ENCODE assay signal across 17 cellular contexts in genomic region chr6:143969077-143969476, GRCh38. TPM values are rescaled to one million over a fixed set of nuclear protein-coding genes. Genes with fewer than 3 reads are reported as not detected.
DNase-seq lines count a peak whose midpoint lies in the region; ATAC-seq and TF ChIP-seq lines count a peak whose summit lies in the region.
"Had no signal": no experiment of that assay in that cellular context is flagged by ENCODE, and none has a peak within 500 bp of the region (broad histone marks: within the 10 kb centered on the region; RNA-seq: fewer than 3 reads in every experiment).

No MANE protein-coding gene starts in this region.

- H4K20me1 ChIP-seq in Loucy (ENCODE audit: insufficient read depth, low read length, poor library complexity, severe bottlenecking), result no peaks in the 10 kb centered on the region

- no peak overlapping the region for H3K23ac ChIP-seq in neuronal stem cell (ENCODE audit: low read depth, low read length, poor library complexity)

- H3K4me1 Mint-ChIP-seq in WTC11, result peaks cover 63% of the 10 kb centered on the region
- H3K4me1 Mint-ChIP-seq in nephron, result peaks cover 92% of the 10 kb centered on the region

- no peaks in the 10 kb centered on the region for H3K9me2 ChIP-seq in Loucy (replicated peaks; ENCODE audit: low read depth, low read length)

- H3K79me1 ChIP-seq in neuronal stem cell (ENCODE audit: low read depth, low read length), result no peaks in the 10 kb centered on the region

- H3K9ac ChIP-seq in Loucy (ENCODE audit: low read depth, low read length, poor library complexity, severe bottlenecking) (peak overlapping the region; percentile 53), neuronal stem cell (ENCODE audit: low read depth, low read length, poor library complexity) (no peak overlapping the region)

- no peak overlapping the region for H3K18ac ChIP-seq in neuronal stem cell (ENCODE audit: low read length)

- no peaks in the 10 kb centered on the region for H3K9me3 ChIP-seq in Loucy (ENCODE audit: insufficient read depth, low read depth, low read length)
- H3K9me3 ChIP-seq in neuronal stem cell (replicated peaks in 1 of 2; ENCODE audit: control insufficient read depth in 2 of 2, insufficient read depth in 1 of 2, low read depth in 1 of 2, low read length in 2 of 2), result no peaks in the 10 kb centered on the region

- peaks cover 16% of the 10 kb centered on the region; the same call in 1 of the 2 replicates for H3K27me3 Mint-ChIP-seq in WTC11 (ENCODE audit: low read depth)
- H3K27me3 Mint-ChIP-seq in nephron (ENCODE audit: low read depth), result no peaks in the 10 kb centered on the region

- no CpG with 5 or more reads among the region's 2 CpGs for WGBS in neuronal stem cell (ENCODE audit: extremely low coverage in 2 of 2, insufficient read length in 2 of 2, insufficient replicate concordance in 1 of 2), 2 donors

- H3K14ac ChIP-seq in neuronal stem cell (ENCODE audit: low read length), result no peak overlapping the region

- H2AK5ac ChIP-seq in neuronal stem cell (ENCODE audit: low read depth, low read length), result no peak overlapping the region

- no peak overlapping the region for H2BK12ac ChIP-seq in neuronal stem cell (ENCODE audit: low read length)

- no peaks in the 10 kb centered on the region for H3K79me2 ChIP-seq in Loucy (ENCODE audit: insufficient read depth, low read length)

- no peak overlapping the region for H2AFZ ChIP-seq in Loucy (ENCODE audit: low read length)
- H2AFZ ChIP-seq in neuronal stem cell (ENCODE audit: low read length), result no peak overlapping the region

- TF ChIP-seq CTCF in Loucy (conservative IDR thresholded peaks at IDR 0.05; ENCODE audit: low read length), result no peak
- TF ChIP-seq CTCF in WTC11 (IDR thresholded peaks at IDR 0.05), result no peak
- TF ChIP-seq CTCF in nephron (IDR thresholded peaks at IDR 0.05; ENCODE audit: unreplicated experiment in 3 of 3), result no peak

- H3K27ac Mint-ChIP-seq in WTC11, result no peak overlapping the region
- peak overlapping the region in 2 of 3 experiments; percentile 36 to 77 for H3K27ac Mint-ChIP-seq in nephron
- H3K27ac Mint-ChIP-seq: CD14-positive monocyte had no signal

- no peak overlapping the region for H4K91ac ChIP-seq in neuronal stem cell (ENCODE audit: low read depth, low read length, poor library complexity)

- H3K4me3 ChIP-seq in Loucy (ENCODE audit: low read length, poor library complexity, severe bottlenecking) (peak overlapping the region; percentile 21), neuronal stem cell (ENCODE audit: low read length in 2 of 2) (no peak overlapping the region)

- H3K36me3 Mint-ChIP-seq in WTC11, result no peaks in the 10 kb centered on the region
- peaks cover 18% of the 10 kb centered on the region for H3K36me3 Mint-ChIP-seq in nephron (ENCODE audit: low read depth)

- H3K36me3 ChIP-seq in Loucy (ENCODE audit: insufficient read depth, low read length), result no peaks in the 10 kb centered on the region
- H3K36me3 ChIP-seq in neuronal stem cell (replicated peaks in 1 of 2; ENCODE audit: control insufficient read depth in 2 of 2, insufficient read depth in 2 of 2, low read length in 2 of 2), result peaks cover 0 to 46% of the 10 kb centered on the region in 2 donors

- CTCF ChIA-PET in WTC11 (lab: Charles Lee), result interaction anchor here (1.0 kb wide), 1 partner anchor 28 kb away, joined by 4 read pairs; no protein-coding TSS in a partner anchor

- POLR2A ChIA-PET in WTC11 (lab: Charles Lee), result no interaction called here

- H3K9me3 Mint-ChIP-seq in WTC11 (no peaks in the 10 kb centered on the region), nephron (no peaks in the 10 kb centered on the region)
- H3K9me3 Mint-ChIP-seq: CD14-positive monocyte had no signal

- ATAC-seq in WTC11 (peak; percentile 6), HG03354 (IDR thresholded peaks at IDR 0.05; ENCODE audit: poor library complexity, severe bottlenecking, unreplicated experiment) (no peak), GM18498 (IDR thresholded peaks at IDR 0.05; ENCODE audit: unreplicated experiment) (no peak)
- ATAC-seq: HCT116 had no signal

- H3K4me2 ChIP-seq in Loucy (ENCODE audit: low read depth, low read length, poor library complexity, severe bottlenecking) (peak overlapping the region; percentile 69), neuronal stem cell (ENCODE audit: insufficient read depth, low read length, poor library complexity, severe bottlenecking) (no peak overlapping the region)

- H3F3A ChIP-seq in Loucy (ENCODE audit: low read depth), result peaks cover 16% of the 10 kb centered on the region

- no peak overlapping the region for H3K4me3 Mint-ChIP-seq in WTC11
- no peak overlapping the region for H3K4me3 Mint-ChIP-seq in nephron
- H3K4me3 Mint-ChIP-seq: CD14-positive monocyte had no signal

- peaks cover 80% of the 10 kb centered on the region for H3K4me1 ChIP-seq in Loucy (ENCODE audit: insufficient read depth, low read length, poor library complexity, severe bottlenecking)
- H3K4me1 ChIP-seq in neuronal stem cell (ENCODE audit: control insufficient read depth in 2 of 2, insufficient read depth in 1 of 2, low read depth in 1 of 2, low read length in 2 of 2), result peaks cover 17 to 42% of the 10 kb centered on the region in 2 donors

- no peak overlapping the region for H4K8ac ChIP-seq in neuronal stem cell (ENCODE audit: low read depth, low read length)

- H2BK5ac ChIP-seq in neuronal stem cell (ENCODE audit: low read length), result no peak overlapping the region

- H2BK120ac ChIP-seq in neuronal stem cell (ENCODE audit: low read depth, low read length), result no peak overlapping the region

- H2BK15ac ChIP-seq in neuronal stem cell (ENCODE audit: low read length), result no peak overlapping the region

- no peaks in the 10 kb centered on the region for H3K27me3 ChIP-seq in Loucy (ENCODE audit: insufficient read depth, low read length, poor library complexity, severe bottlenecking)
- H3K27me3 ChIP-seq in neuronal stem cell (ENCODE audit: control insufficient read depth in 3 of 3, insufficient read depth in 3 of 3, low read depth in 1 of 3, low read length in 3 of 3), result peaks cover 0 to 5% (median 0%) of the 10 kb centered on the region in 3 experiments

- peak; percentile 79 for DNase-seq in GF-D8 (lab: John Stamatoyannopoulos, UW)
- no peak for DNase-seq in WTC11 (ENCODE audit: low spot score)
- no peak for DNase-seq in neuronal stem cell (ENCODE audit: low spot score)
- DNase-seq: COR-L47, DMS153, EL, Karpas-422, MM.1S, NCI-H1105 treated with DMSO at 0.1 percent for 48 hours, NCI-H187 treated with DMSO at 0.1 percent for 48 hours, NCI-H748 treated with DMSO at 0.1 percent for 48 hours had no signal

- H3K4ac ChIP-seq in neuronal stem cell (ENCODE audit: low read length), result no peak overlapping the region

- no peak overlapping the region for H3K27ac ChIP-seq in neuronal stem cell (replicated peaks; ENCODE audit: low read length)

TF ChIP-seq in WTC11, 78 proteins besides CTCF, POLR2A, EP300 and RAD21:
- TF ChIP-seq ATF3 (CRISPR knock-in tag; conservative IDR thresholded peaks at IDR 0.05) (no peak), GTF2I (CRISPR knock-in tag; conservative IDR thresholded peaks at IDR 0.05) (peak; percentile 72; the same call in 1 of the 2 replicates)

RNA-seq across cellular contexts. Expression of gene PLAGL1, which starts 39.0 kb away (rescaled TPM):
- total RNA-seq in WTC11 (2021), result 1.6 to 1.9 TPM (median 1.7 TPM) in 3 replicates
- 5.6 TPM for polyA plus RNA-seq in neuronal stem cell (2013, experiment 1 of 2)
- 5.9 TPM for polyA plus RNA-seq in neuronal stem cell (2013, experiment 2 of 2)
